30 cellular contexts compared by ENCODE assay signal in the genomic region with DNA sequence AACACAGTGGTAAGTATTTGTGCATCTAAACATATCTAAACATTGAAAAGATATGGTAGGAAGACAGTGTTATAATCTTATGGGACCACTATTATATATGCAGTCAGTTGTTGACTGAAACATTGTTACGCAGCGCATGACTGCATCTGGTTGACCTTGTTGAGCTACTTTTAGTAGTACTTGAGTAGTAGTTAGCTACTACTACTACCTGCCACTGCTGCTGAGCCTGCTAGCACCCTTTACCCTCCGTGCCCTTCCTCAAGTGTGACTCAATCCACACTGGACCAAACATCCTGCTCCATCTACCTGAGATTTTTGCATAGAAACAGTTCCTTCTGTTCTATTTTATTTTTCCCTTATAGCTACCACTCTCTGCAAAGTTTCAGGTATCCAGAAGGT.
"Had no signal": no experiment of that assay in that cellular context is flagged by ENCODE, and none has a peak within 500 bp of the region (broad histone marks: within the 10 kb centered on the region; RNA-seq: fewer than 3 reads in every experiment).

No MANE protein-coding gene starts in this region.

- H3K4me3 Mint-ChIP-seq: activated B cell treated with CpG ODN at 0.5 μM for 24 hours; activated CD8-positive, alpha-beta T cell treated with anti-CD3 and anti-CD28 coated beads for 36 hours; activated naive CD8-positive, alpha-beta T cell treated with anti-CD3 and anti-CD28 coated beads for 36 hours; activated T-cell treated with anti-CD3 and anti-CD28 coated beads, Interleukin-2, amount 50 U/mL, for 72 hours; activated T-helper 17 cell treated with anti-CD3 and anti-CD28 coated beads, Interleukin-2, amount 50 U/mL, for 72 hours; central memory CD8-positive, alpha-beta T cell; T-helper 1 cell treated with Interleukin-12 subunit alpha and Interleukin-12 subunit beta and Interleukin-4 antibody, amounts not matched to agents 30 μg/mL and 1 μg/mL, for 36 hours; T-helper 2 cell treated with Interferon-gamma antibody and Interleukin-4, amounts not matched to agents 5 μg/mL and 100 μg/mL, for 36 hours had no signal

- H3K27ac Mint-ChIP-seq: activated B cell treated with CpG ODN at 0.5 μM for 24 hours; activated CD8-positive, alpha-beta T cell treated with anti-CD3 and anti-CD28 coated beads for 36 hours; activated naive CD8-positive, alpha-beta T cell treated with anti-CD3 and anti-CD28 coated beads for 36 hours; activated T-cell treated with anti-CD3 and anti-CD28 coated beads, Interleukin-2, amount 50 U/mL, for 72 hours; activated T-helper 17 cell treated with anti-CD3 and anti-CD28 coated beads, Interleukin-2, amount 50 U/mL, for 72 hours; T-helper 1 cell treated with Interleukin-12 subunit alpha and Interleukin-12 subunit beta and Interleukin-4 antibody, amounts not matched to agents 30 μg/mL and 1 μg/mL, for 36 hours; T-helper 2 cell treated with Interferon-gamma antibody and Interleukin-4, amounts not matched to agents 5 μg/mL and 100 μg/mL, for 36 hours had no signal

- DNase-seq: activated B cell treated with CpG ODN at 0.5 μM for 24 hours; activated CD4-positive, alpha-beta T cell treated with anti-CD3 and anti-CD28 coated beads for 48 hours; activated CD4-positive, CD25-positive, alpha-beta regulatory T cell treated with anti-CD3 and anti-CD28 coated beads, Interleukin-2, amount 50 U/mL, for 72 hours; activated CD8-positive, alpha-beta T cell treated with anti-CD3 and anti-CD28 coated beads for 36 hours; activated effector memory CD4-positive, alpha-beta T cell treated with anti-CD3 and anti-CD28 coated beads, Interleukin-2, amount 50 U/mL, for 16 hours; activated naive CD4-positive, alpha-beta T cell; activated naive CD4-positive, alpha-beta T cell treated with anti-CD3 and anti-CD28 coated beads, Interleukin-2, amount 50 U/mL, for 16 hours; activated naive CD8-positive, alpha-beta T cell treated with anti-CD3 and anti-CD28 coated beads for 36 hours; activated T-cell treated with anti-CD3 and anti-CD28 coated beads, Interleukin-2, amount 50 U/mL, for 1 hour; activated T-cell treated with anti-CD3 and anti-CD28 coated beads, Interleukin-2, amount 50 U/mL, for 72 hours; aorta; Karpas-422; KBM-7; NCI-H1048; NCI-H1105 treated with DMSO at 0.1 percent for 48 hours; NCI-H1436; NCI-H1694; NCI-H1930; NCI-H2081 treated with DMSO at 0.1 percent for 48 hours; NCI-H446 treated with DMSO at 0.1 percent for 48 hours; NCI-H524; Right ventricle myocardium superior had no signal

- H3K9me3 Mint-ChIP-seq: activated CD8-positive, alpha-beta T cell treated with anti-CD3 and anti-CD28 coated beads for 36 hours; activated naive CD8-positive, alpha-beta T cell treated with anti-CD3 and anti-CD28 coated beads for 36 hours; activated T-cell treated with anti-CD3 and anti-CD28 coated beads, Interleukin-2, amount 50 U/mL, for 72 hours; central memory CD8-positive, alpha-beta T cell; T-helper 1 cell treated with Interleukin-12 subunit alpha and Interleukin-12 subunit beta and Interleukin-4 antibody, amounts not matched to agents 30 μg/mL and 1 μg/mL, for 36 hours; T-helper 2 cell treated with Interferon-gamma antibody and Interleukin-4, amounts not matched to agents 5 μg/mL and 100 μg/mL, for 36 hours had no signal

- H3K27me3 ChIP-seq: cardiac muscle cell, MG63 had no signal

- H3K4me1 Mint-ChIP-seq: activated B cell treated with CpG ODN at 0.5 μM for 24 hours; activated naive CD8-positive, alpha-beta T cell treated with anti-CD3 and anti-CD28 coated beads for 36 hours; activated T-helper 17 cell treated with anti-CD3 and anti-CD28 coated beads, Interleukin-2, amount 50 U/mL, for 72 hours; central memory CD8-positive, alpha-beta T cell had no signal

- FAIRE-seq: TTC549 had no signal

- H3K27ac ChIP-seq: cardiac muscle cell, RWPE1 had no signal

- ATAC-seq: activated CD8-positive, alpha-beta T cell treated with anti-CD3 and anti-CD28 coated beads for 36 hours; activated T-cell treated with anti-CD3 and anti-CD28 coated beads, Interleukin-2, amount 50 U/mL, for 72 hours had no signal

- H3K36me3 Mint-ChIP-seq: activated naive CD8-positive, alpha-beta T cell treated with anti-CD3 and anti-CD28 coated beads for 36 hours had no signal

- H3K36me3 ChIP-seq: cardiac muscle cell, MG63 had no signal

- H3K4me3 ChIP-seq: cardiac muscle cell, MG63 had no signal

- H3K27me3 Mint-ChIP-seq: activated B cell treated with CpG ODN at 0.5 μM for 24 hours; activated CD8-positive, alpha-beta T cell treated with anti-CD3 and anti-CD28 coated beads for 36 hours; activated naive CD8-positive, alpha-beta T cell treated with anti-CD3 and anti-CD28 coated beads for 36 hours; activated T-helper 17 cell treated with anti-CD3 and anti-CD28 coated beads, Interleukin-2, amount 50 U/mL, for 72 hours; central memory CD8-positive, alpha-beta T cell had no signal
